8 cellular contexts compared by ENCODE assay signal in genomic region chr22:44023404-44024287, GRCh38. TPM values are rescaled to one million over a fixed set of nuclear protein-coding genes. Genes with fewer than 3 reads are reported as not detected.
DNase-seq lines count a peak whose midpoint lies in the region.

No MANE protein-coding gene starts in this region.

- no peaks in the 10 kb centered on the region for H3K9me3 Mint-ChIP-seq in activated T-helper 2 cell treated with anti-CD3 and anti-CD28 coated beads, Interferon-gamma antibody, Interleukin-2, Interleukin-4, amounts not matched to agents 10 μg/mL and 5 μg/mL and 100 μg/mL, durations not matched to agents 14 hours and 24 hours and 36 hours

- H3K4me1 ChIP-seq in Karpas-422 (ENCODE audit: low read length) (peaks cover 40% of the 10 kb centered on the region), trophoblast cell (ENCODE audit: control insufficient read depth in 1 of 2, insufficient read depth in 2 of 2, low read length in 2 of 2) (peaks cover 4 to 5% of the 10 kb centered on the region in 2 experiments)

- H3K36me3 Mint-ChIP-seq in activated T-helper 2 cell treated with anti-CD3 and anti-CD28 coated beads, Interferon-gamma antibody, Interleukin-2, Interleukin-4, amounts not matched to agents 10 μg/mL and 5 μg/mL and 100 μg/mL, durations not matched to agents 14 hours and 24 hours and 36 hours (ENCODE audit: low read depth), result peaks cover 29% of the 10 kb centered on the region

- H2AK5ac ChIP-seq in trophoblast cell (ENCODE audit: low read length), result no peak overlapping the region

- H3K36me3 ChIP-seq in Karpas-422 (ENCODE audit: insufficient read depth, low read length) (no peaks in the 10 kb centered on the region), trophoblast cell (ENCODE audit: control insufficient read depth in 1 of 2, insufficient read depth in 2 of 2, low read length in 2 of 2) (no peaks in the 10 kb centered on the region)

- no peaks in the 10 kb centered on the region for H3K9me2 ChIP-seq in Karpas-422 (replicated peaks; ENCODE audit: insufficient read depth, low read length)

- H4K8ac ChIP-seq in trophoblast cell (ENCODE audit: low read depth, low read length), result peak overlapping the region; percentile 42

- no peaks in the 10 kb centered on the region for H3K79me2 ChIP-seq in Karpas-422 (ENCODE audit: low read length)
- H3K79me2 ChIP-seq in trophoblast cell (ENCODE audit: control insufficient read depth, insufficient read depth, low read length, poor library complexity), result no peaks in the 10 kb centered on the region

- no peak overlapping the region for H4K91ac ChIP-seq in trophoblast cell (ENCODE audit: low read depth, low read length)

- no peaks in the 10 kb centered on the region for H3K27me3 Mint-ChIP-seq in activated T-helper 2 cell treated with anti-CD3 and anti-CD28 coated beads, Interferon-gamma antibody, Interleukin-2, Interleukin-4, amounts not matched to agents 10 μg/mL and 5 μg/mL and 100 μg/mL, durations not matched to agents 14 hours and 24 hours and 36 hours (ENCODE audit: low read depth)

- H2AFZ ChIP-seq in Karpas-422 (ENCODE audit: low read length) (peak overlapping the region; percentile 96; the same call in 1 of the 2 replicates), trophoblast cell (ENCODE audit: insufficient read depth, low read length, poor library complexity) (peak overlapping the region; percentile 66)

- H3K9me3 ChIP-seq in Karpas-422 (ENCODE audit: low read length) (no peaks in the 10 kb centered on the region), trophoblast cell (ENCODE audit: insufficient read depth, low read depth, low read length) (peaks cover 2% of the 10 kb centered on the region)

- H2BK5ac ChIP-seq in trophoblast cell (ENCODE audit: low read depth, low read length, poor library complexity), result no peak overlapping the region

- peak overlapping the region; percentile 97 for H3K4me2 ChIP-seq in Karpas-422 (ENCODE audit: low read depth, low read length, poor library complexity, severe bottlenecking)
- peak overlapping the region; percentile 84 for H3K4me2 ChIP-seq in trophoblast cell (ENCODE audit: low read length)

- no peaks in the 10 kb centered on the region for H3K79me1 ChIP-seq in trophoblast cell (ENCODE audit: low read length)

- H3K9ac ChIP-seq in Karpas-422 (ENCODE audit: low read length) (peak overlapping the region; percentile 94), trophoblast cell (ENCODE audit: low read length) (peak overlapping the region; percentile 4)

- H3K27ac ChIP-seq in Karpas-422 (ENCODE audit: low read length) (no peak overlapping the region), trophoblast cell (ENCODE audit: low read depth, low read length) (no peak overlapping the region)

- peak overlapping the region; percentile 94 for H3K4me3 Mint-ChIP-seq in activated T-helper 2 cell treated with anti-CD3 and anti-CD28 coated beads, Interferon-gamma antibody, Interleukin-2, Interleukin-4, amounts not matched to agents 10 μg/mL and 5 μg/mL and 100 μg/mL, durations not matched to agents 14 hours and 24 hours and 36 hours (ENCODE audit: low read depth)

- H3K27ac Mint-ChIP-seq in activated T-helper 2 cell treated with anti-CD3 and anti-CD28 coated beads, Interferon-gamma antibody, Interleukin-2, Interleukin-4, amounts not matched to agents 10 μg/mL and 5 μg/mL and 100 μg/mL, durations not matched to agents 14 hours and 24 hours and 36 hours, result peak overlapping the region; percentile 96

- H3K23ac ChIP-seq in trophoblast cell (ENCODE audit: low read length), result no peak overlapping the region

- no peaks in the 10 kb centered on the region for H4K20me1 ChIP-seq in Karpas-422 (ENCODE audit: insufficient read depth, low read depth, low read length)

- H3K14ac ChIP-seq in trophoblast cell (ENCODE audit: low read length), result no peak overlapping the region

- H2BK120ac ChIP-seq in trophoblast cell (ENCODE audit: insufficient read depth, low read length, poor library complexity), result no peak overlapping the region

- peak overlapping the region; percentile 22 for H4K12ac ChIP-seq in trophoblast cell (ENCODE audit: low read depth, low read length)

- peak overlapping the region; percentile 81 for H3K4me3 ChIP-seq in Karpas-422 (ENCODE audit: low read length)
- H3K4me3 ChIP-seq in trophoblast cell (ENCODE audit: low read depth, low read length), result peak overlapping the region; percentile 59

- H3K18ac ChIP-seq in trophoblast cell (ENCODE audit: low read length), result no peak overlapping the region

- H3K4me1 Mint-ChIP-seq in activated T-helper 2 cell treated with anti-CD3 and anti-CD28 coated beads, Interferon-gamma antibody, Interleukin-2, Interleukin-4, amounts not matched to agents 10 μg/mL and 5 μg/mL and 100 μg/mL, durations not matched to agents 14 hours and 24 hours and 36 hours (ENCODE audit: low read depth), result peaks cover 39% of the 10 kb centered on the region

- no peaks in the 10 kb centered on the region for H3K27me3 ChIP-seq in Karpas-422 (ENCODE audit: low read length)
- H3K27me3 ChIP-seq in trophoblast cell (ENCODE audit: insufficient read depth, low read length), result peaks cover 3% of the 10 kb centered on the region

- no peak overlapping the region for H3K4ac ChIP-seq in trophoblast cell (ENCODE audit: low read depth, low read length)

- intact Hi-C loops in activated T-helper 2 cell treated with anti-CD3 and anti-CD28 coated beads, Interferon-gamma antibody, Interleukin-2, Interleukin-4, amounts not matched to agents 10 μg/mL and 5 μg/mL and 100 μg/mL, durations not matched to agents 14 hours and 24 hours and 36 hours (cut with micrococcal nuclease), result loop anchor here (10.0 kb wide), 3 partner anchors 61 to 161 kb away; partner anchors contain the start of genes PARVG and SAMM50
- intact Hi-C loops in head of caudate nucleus (cut with DNase I), result no loop called here

- DNase-seq in DMS 273 (lab: John Stamatoyannopoulos, UW; ENCODE audit: unreplicated experiment) (peak; percentile 53), DMS 273 treated with DMSO at 0.1 percent for 48 hours (lab: John Stamatoyannopoulos, UW) (no peak), Karpas-422 (peak; percentile 74), head of caudate nucleus (peak in 35 of 42 donors; percentile 20 to 66 (median 42)), trophoblast cell (peak in 1 of 2 donors; percentile 19), OCI-M2 (lab: John Stamatoyannopoulos, UW; ENCODE audit: unreplicated experiment) (no peak), NCI-H2171 treated with DMSO at 0.1 percent for 48 hours (lab: John Stamatoyannopoulos, UW) (no peak)
- DNase-seq in activated T-helper 2 cell treated with anti-CD3 and anti-CD28 coated beads, Interferon-gamma antibody, Interleukin-2, Interleukin-4, amounts not matched to agents 10 μg/mL and 5 μg/mL and 100 μg/mL, durations not matched to agents 14 hours and 24 hours and 36 hours (ENCODE audit: low spot score), result peak; percentile 47

- H2BK12ac ChIP-seq in trophoblast cell (ENCODE audit: low read length), result no peak overlapping the region

- no CpG with 5 or more reads among the region's 54 CpGs for WGBS in trophoblast cell (ENCODE audit: extremely low coverage, insufficient coverage, insufficient read length)

RNA-seq across cellular contexts. Expression of gene PARVB, which starts 0.5 kb away (rescaled TPM):
- 24.9 and 32.6 TPM in 2 replicates for total RNA-seq in Karpas-422 (2014; rRNA removed; shearing (Covaris generic); ENCODE audit: low replicate concordance)
- total RNA-seq in activated T-helper 2 cell treated with anti-CD3 and anti-CD28 coated beads, Interferon-gamma antibody, Interleukin-2, Interleukin-4, amounts not matched to agents 10 μg/mL and 5 μg/mL and 100 μg/mL, durations not matched to agents 14 hours and 24 hours and 36 hours, result 122 and 123 TPM in 2 replicates
- 0.94 and 1.00 TPM in 2 replicates for polyA plus RNA-seq in trophoblast cell (2013)

Comparison
In these comparisons a context has a peak if more than half of its experiments do, and no peak if none do; other contexts are left out.
1. DNase-seq: peak in DMS 273 (single experiment), Karpas-422 (single experiment), activated T-helper 2 cell treated with anti-CD3 and anti-CD28 coated beads, Interferon-gamma antibody, Interleukin-2, Interleukin-4, amounts not matched to agents 10 μg/mL and 5 μg/mL and 100 μg/mL, durations not matched to agents 14 hours and 24 hours and 36 hours (single experiment) and head of caudate nucleus (35 of 42); none in DMS 273 treated with DMSO at 0.1 percent for 48 hours (single experiment), OCI-M2 (single experiment) and NCI-H2171 treated with DMSO at 0.1 percent for 48 hours (single experiment).